8 cellular contexts compared by ENCODE assay signal in the genomic region with DNA sequence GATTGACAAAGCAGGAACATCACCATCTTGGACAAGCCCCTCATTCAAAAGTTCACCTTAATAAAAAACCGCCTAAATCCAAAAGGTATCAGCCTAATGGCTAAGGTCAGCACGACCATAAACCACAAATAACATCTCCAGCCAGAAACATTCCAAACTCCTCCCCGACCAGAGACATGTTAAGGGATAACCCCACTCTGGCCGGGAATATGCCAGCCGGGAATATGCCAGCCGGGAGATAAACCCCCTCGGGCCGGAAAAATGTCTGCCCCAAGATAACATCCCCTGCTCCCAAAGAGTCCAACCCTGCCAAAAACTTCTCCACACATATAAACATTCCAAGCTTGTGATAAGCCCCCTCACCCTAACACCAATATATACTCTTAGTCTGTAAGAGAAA. TPM values are rescaled to one million over a fixed set of nuclear protein-coding genes. Genes with fewer than 3 reads are reported as not detected.
A peak's percentile ranks its signal among the peaks of the same experiment; 100 is the strongest.
DNase-seq lines count a peak whose midpoint lies in the region; ATAC-seq and TF ChIP-seq lines count a peak whose summit lies in the region.

No MANE protein-coding gene starts in this region.

- DNase-seq in GM06990 (ENCODE audit: extremely low read depth, insufficient read length) (no peak), epithelial cell of proximal tubule (ENCODE audit: low read depth) (no peak), psoas muscle (no peak), sciatic nerve (ENCODE audit: low spot score) (no peak)
- no peak for DNase-seq in central memory CD4-positive, alpha-beta T cell

- peaks cover 7% of the 10 kb centered on the region for H3K4me1 ChIP-seq in psoas muscle

- peaks cover 5% of the 10 kb centered on the region for H3K36me3 ChIP-seq in GM06990 (ENCODE audit: control insufficient read depth, insufficient read depth, low read length)
- H3K36me3 ChIP-seq in psoas muscle (ENCODE audit: insufficient read depth in 1 of 2, low read depth in 1 of 2) = peaks cover 0 to 17% of the 10 kb centered on the region in 2 donors

- peak overlapping the region; percentile 98 for H3K4me3 ChIP-seq in GM06990 (replicated peaks; ENCODE audit: low read depth, low read length)
- H3K4me3 ChIP-seq in epithelial cell of proximal tubule (ENCODE audit: low read depth, low read length) = peak overlapping the region; percentile 85
- peak overlapping the region; percentile 95 for H3K4me3 ChIP-seq in psoas muscle

- intact Hi-C loops in psoas muscle (cut with DNase I) = no loop called here
- intact Hi-C loops in sciatic nerve (cut with DNase I) = no loop called here

- H3K27me3 ChIP-seq in GM06990 (replicated peaks; ENCODE audit: control insufficient read depth, insufficient read depth, low read length) = no peaks in the 10 kb centered on the region
- no peaks in the 10 kb centered on the region for H3K27me3 ChIP-seq in psoas muscle (ENCODE audit: insufficient read depth in 3 of 3, low read length in 2 of 3)

- 6 to 8% (median 6%) methylated on average over 8 of the region's 8 CpGs for WGBS in psoas muscle, 3 donors

- ATAC-seq in psoas muscle (no peak), GM21717 (IDR thresholded peaks at IDR 0.05; ENCODE audit: unreplicated experiment) (no peak), GM21390 (IDR thresholded peaks at IDR 0.05; ENCODE audit: unreplicated experiment) (no peak), sciatic nerve (no peak)

- TF ChIP-seq CTCF in GM06990 (IDR thresholded peaks at IDR 0.05; ENCODE audit: insufficient read depth, low read length, poor library complexity, severe bottlenecking) = no peak
- no peak for TF ChIP-seq CTCF in epithelial cell of proximal tubule (conservative IDR thresholded peaks at IDR 0.05; ENCODE audit: low read depth, low read length)
- no peak for TF ChIP-seq CTCF in psoas muscle (IDR thresholded peaks at IDR 0.05)

- H3K27ac ChIP-seq in psoas muscle = no peak overlapping the region

- no peaks in the 10 kb centered on the region for H3K9me3 ChIP-seq in psoas muscle

TF ChIP-seq in PFSK-1, 5 proteins besides CTCF, POLR2A, EP300 and RAD21:
- no peak for TF ChIP-seq POLR2AphosphoS5 (IDR thresholded peaks at IDR 0.05; ENCODE audit: low read depth, low read length)
- peak; percentile 3; the same call in 1 of the 2 replicates for TF ChIP-seq SIN3A (IDR thresholded peaks at IDR 0.05; ENCODE audit: borderline replicate concordance, insufficient read depth, low read length)

RNA-seq across cellular contexts. Expression of a gene that starts 1.4 kb away (rescaled TPM):
- 42.9 TPM for polyA plus RNA-seq in PFSK-1 (2012; ENCODE audit: insufficient read length, low read depth)
- 8.9 and 10.9 TPM in 2 replicates for total RNA-seq in epithelial cell of proximal tubule
- 10 to 100 TPM in 3 of 4 donors, 1 to 10 TPM in 1; 8.9 to 17.7 (median 12.0) TPM for total RNA-seq in psoas muscle
- polyA plus RNA-seq in psoas muscle = 1 to 10 TPM; 3.9 to 9.6 (median 6.9) TPM
- total RNA-seq in sciatic nerve = 11.1 TPM

RNA-seq across cellular contexts. Expression of a gene that starts 18.6 kb away (rescaled TPM):
- 104 TPM for polyA plus RNA-seq in PFSK-1 (2012; ENCODE audit: insufficient read length, low read depth)
- total RNA-seq in epithelial cell of proximal tubule = 21.4 and 65.6 TPM in 2 replicates
- 10 to 100 TPM; 23.1 to 40.9 (median 33.6) TPM for total RNA-seq in psoas muscle
- polyA plus RNA-seq in psoas muscle = 100 to 1,000 TPM in 1 of 3 donors, 10 to 100 TPM in 2; 50.6 to 104 (median 60.4) TPM
- total RNA-seq in sciatic nerve = 55.1 TPM

RNA-seq across cellular contexts. Expression of a gene that starts 18.9 kb away (rescaled TPM):
- 14.6 TPM for polyA plus RNA-seq in PFSK-1 (2012; ENCODE audit: insufficient read length, low read depth)
- 19.0 and 27.3 TPM in 2 replicates for total RNA-seq in epithelial cell of proximal tubule
- 10 to 100 TPM; 13.6 to 21.4 (median 17.5) TPM for total RNA-seq in psoas muscle
- polyA plus RNA-seq in psoas muscle = 10 to 100 TPM; 11.1 to 28.9 (median 13.1) TPM
- 15.0 TPM for total RNA-seq in sciatic nerve

RNA-seq across cellular contexts. Expression of a gene that starts 28.5 kb away (rescaled TPM):
- polyA plus RNA-seq in PFSK-1 (2012; ENCODE audit: insufficient read length, low read depth) = 787 TPM
- 259 and 408 TPM in 2 replicates for total RNA-seq in epithelial cell of proximal tubule
- 100 to 1,000 TPM; 107 to 184 (median 128) TPM for total RNA-seq in psoas muscle
- polyA plus RNA-seq in psoas muscle = 100 to 1,000 TPM; 166 to 472 (median 209) TPM
- total RNA-seq in sciatic nerve = 46.6 TPM

RNA-seq across cellular contexts. Expression of a gene that starts 47.4 kb away (rescaled TPM):
- 78.4 TPM for polyA plus RNA-seq in PFSK-1 (2012; ENCODE audit: insufficient read length, low read depth)
- total RNA-seq in epithelial cell of proximal tubule (25.2 and 53.9 TPM in 2 replicates), psoas muscle (10 to 100 TPM; 24.7 to 36.3 (median 27.5) TPM), sciatic nerve (32.5 TPM)
- 10 to 100 TPM; 25.2 to 65.2 (median 48.1) TPM for polyA plus RNA-seq in psoas muscle
